In the genomic region with DNA sequence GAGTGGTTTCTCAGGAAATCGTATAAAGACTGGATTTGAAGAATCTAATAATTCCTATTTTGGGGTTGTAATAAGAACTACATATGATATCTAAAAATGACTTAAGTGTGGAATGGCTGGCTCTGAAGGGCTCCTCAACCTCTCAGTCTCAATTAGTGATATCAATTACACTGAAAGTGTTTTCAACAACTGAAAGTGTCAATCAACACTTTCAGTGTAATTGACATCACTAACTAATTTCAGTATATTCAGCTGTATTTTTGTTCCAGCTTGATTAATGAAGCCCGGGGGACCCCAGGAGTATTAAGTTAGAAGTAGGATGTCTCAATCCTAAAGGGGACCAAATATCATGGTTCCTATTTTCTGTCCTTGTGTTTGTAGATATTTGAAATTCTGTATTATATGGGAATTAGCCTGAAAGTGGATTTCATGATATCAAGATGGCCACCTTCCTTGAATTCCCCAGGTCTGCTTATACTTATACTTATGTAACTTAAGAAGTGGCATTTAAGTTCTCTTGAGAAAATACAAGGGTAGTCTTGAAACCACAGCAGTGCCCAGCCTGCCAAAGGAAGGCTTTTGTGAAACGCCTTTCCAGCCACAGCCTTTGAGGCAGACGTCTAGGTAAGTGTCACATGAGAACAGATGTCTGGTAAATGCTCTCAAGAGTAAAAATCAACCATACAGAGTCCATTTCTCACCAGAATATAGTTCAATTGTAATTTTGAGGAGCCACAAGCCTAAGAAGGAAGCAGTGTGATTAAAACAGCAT, we compare ENCODE assay signal across 11 cellular contexts. TPM values are rescaled to one million over a fixed set of nuclear protein-coding genes. Genes with fewer than 3 reads are reported as not detected.
DNase-seq lines count a peak whose midpoint lies in the region; ATAC-seq, FAIRE-seq and TF ChIP-seq lines count a peak whose summit lies in the region.
"Had no signal": no experiment of that assay in that cellular context is flagged by ENCODE, and none has a peak within 500 bp of the region (broad histone marks: within the 10 kb centered on the region; RNA-seq: fewer than 3 reads in every experiment).

No MANE protein-coding gene starts in this region.

- TF ChIP-seq CTCF in A549 (IDR thresholded peaks at IDR 0.05) (no peak), fibroblast of mammary gland (conservative IDR thresholded peaks at IDR 0.05; ENCODE audit: control insufficient read depth, insufficient read depth, low read depth, low read length) (no peak)

- no peak for TF ChIP-seq POLR2A in A549 (IDR thresholded peaks at IDR 0.05; ENCODE audit: low read length)

- DNase-seq in A549 (ENCODE audit: low read depth in 1 of 2, low spot score in 1 of 2) (no peak), NCI-H2171 (lab: John Stamatoyannopoulos, UW) (peak; percentile 19), fibroblast of mammary gland (ENCODE audit: low read depth) (peak; percentile 37), Right ventricle myocardium inferior (ENCODE audit: missing footprints) (no peak)
- no peak for DNase-seq in effector memory CD4-positive, alpha-beta T cell
- DNase-seq: NCI-H2029 treated with DMSO at 0.1 percent for 48 hours, T-helper 17 cell had no signal

- no peaks in the 10 kb centered on the region for H3K9me3 ChIP-seq in A549
- H3K9me3 ChIP-seq in effector memory CD4-positive, alpha-beta T cell (ENCODE audit: control insufficient read depth, low read length), result no peaks in the 10 kb centered on the region

- no peak for TF ChIP-seq EP300 in A549 (IDR thresholded peaks at IDR 0.05)

- 54% methylated on average over 4 of the region's 4 CpGs for WGBS in A549 (ENCODE audit: missing lambda C conversion rate)

- peaks cover 71% of the 10 kb centered on the region for H3K4me1 ChIP-seq in A549
- H3K4me1 ChIP-seq in effector memory CD4-positive, alpha-beta T cell (ENCODE audit: control insufficient read depth, insufficient read depth, low read length, poor library complexity, severe bottlenecking), result peaks cover 5% of the 10 kb centered on the region
- H3K4me1 ChIP-seq: parathyroid adenoma had no signal

- H3K27ac ChIP-seq in A549, result peak overlapping the region; percentile 12 to 62; a peak in 4 of 6 replicates
- no peak overlapping the region for H3K27ac ChIP-seq in effector memory CD4-positive, alpha-beta T cell (ENCODE audit: insufficient read depth, low read length, poor library complexity, severe bottlenecking)
- H3K27ac ChIP-seq: parathyroid adenoma had no signal

- no peak for ATAC-seq in A549
- peak; percentile 12 for ATAC-seq in GM21723 (IDR thresholded peaks at IDR 0.05; ENCODE audit: unreplicated experiment)
- no peak for ATAC-seq in HG03097 (IDR thresholded peaks at IDR 0.05; ENCODE audit: low FRiP score, unreplicated experiment)
- no peak for ATAC-seq in HG02840 (IDR thresholded peaks at IDR 0.05; ENCODE audit: low FRiP score, unreplicated experiment)
- no peak for ATAC-seq in Right ventricle myocardium inferior
- ATAC-seq: T-helper 17 cell had no signal

- intact Hi-C loops in Right ventricle myocardium inferior (cut with DNase I), result no loop called here

- H3K27me3 ChIP-seq in effector memory CD4-positive, alpha-beta T cell (replicated peaks; ENCODE audit: control insufficient read depth, insufficient read depth, low read length, poor library complexity, severe bottlenecking), result peaks cover 9% of the 10 kb centered on the region

- peak overlapping the region; percentile 84 for H3K4me2 ChIP-seq in A549

- POLR2A ChIA-PET in A549 (lab: Yijun Ruan, JAX), result interaction anchor here (0.9 kb wide), 1 partner anchor 84 kb away, joined by 3 read pairs; no protein-coding TSS in a partner anchor

- H3K36me3 ChIP-seq in effector memory CD4-positive, alpha-beta T cell (ENCODE audit: control insufficient read depth, insufficient read depth, low read length), result no peaks in the 10 kb centered on the region

- no peak for FAIRE-seq in A549 (lab: Jason Lieb, UNC)

- CTCF ChIA-PET in A549 (lab: Yijun Ruan, JAX), result interaction anchor here (1.3 kb wide), 1 partner anchor 16 kb away, joined by 3 read pairs; no protein-coding TSS in a partner anchor

- H3K4me3 ChIP-seq in A549, result peak overlapping the region; percentile 95
- no peak overlapping the region for H3K4me3 ChIP-seq in fibroblast of mammary gland (ENCODE audit: control insufficient read depth, low read depth, low read length)
- H3K4me3 ChIP-seq in effector memory CD4-positive, alpha-beta T cell (ENCODE audit: insufficient read depth, low read depth, low read length, poor library complexity, severe bottlenecking), result no peak overlapping the region

- TF ChIP-seq RAD21 in A549 (conservative IDR thresholded peaks at IDR 0.05 in 1 of 2, IDR thresholded peaks at IDR 0.05 in 1 of 2), result no peak

TF ChIP-seq in A549, 52 proteins besides CTCF, POLR2A, EP300 and RAD21:
- no peak for TF ChIP-seq MAZ (IDR thresholded peaks at IDR 0.05; ENCODE audit: borderline replicate concordance, low read depth, low read length)
TF ChIP-seq in A549: peak in this region for 0.

RNA-seq across cellular contexts. Expression of a gene that starts 4.6 kb away (rescaled TPM):
- polyA plus RNA-seq in A549 (2011; rRNA removed) (369 and 454 TPM in 2 replicates), A549 (2017; fragmentation: RNase III; extraction: RNeasy Plus Mini Kit Qiagen cat#74134 plus additional on column Dnase treatment) (381 to 414 TPM (median 391 TPM) in 3 replicates)
- polyA plus RNA-seq in A549 (2012; cell fraction: cytosol; rRNA removed), result 308 and 386 TPM in 2 replicates
- 121 and 135 TPM in 2 replicates for polyA plus RNA-seq in A549 (2012; cell fraction: nucleus; rRNA removed)
- 48.8 and 53.9 TPM in 2 replicates for polyA minus RNA-seq in A549 (2011; rRNA and poly(A)+ RNA removed)
- total RNA-seq in Right ventricle myocardium inferior, result 3.2 TPM

Comparison
In these comparisons a context has a peak if more than half of its experiments do, and no peak if none do; other contexts are left out.
1. DNase-seq: peak in NCI-H2171 (single experiment) and fibroblast of mammary gland (single experiment); none in A549 (0 of 2), effector memory CD4-positive, alpha-beta T cell (0 of 3) and Right ventricle myocardium inferior (single experiment).